Comparison of ENCODE assay signal across 19 cellular contexts in genomic region chr4:168098257-168098717, GRCh38. TPM values are rescaled to one million over a fixed set of nuclear protein-coding genes. Genes with fewer than 3 reads are reported as not detected.
DNase-seq lines count a peak whose midpoint lies in the region; ATAC-seq, FAIRE-seq and TF ChIP-seq lines count a peak whose summit lies in the region.
"Had no signal": no experiment of that assay in that cellular context is flagged by ENCODE, and none has a peak within 500 bp of the region (broad histone marks: within the 10 kb centered on the region; RNA-seq: fewer than 3 reads in every experiment).

No MANE protein-coding gene starts in this region.

- peak in 1 of 2 experiments; percentile 11 for DNase-seq in A549 (ENCODE audit: low read depth in 1 of 2, low spot score in 1 of 2)
- peak; percentile 6 for DNase-seq in HTR-8/SVneo (ENCODE audit: insufficient read length, low spot score)
- peak; percentile 33 for DNase-seq in amniotic stem cell (lab: John Stamatoyannopoulos, UW)
- DNase-seq in hepatocyte (ENCODE audit: low spot score): no peak
- no peak for DNase-seq in T-cell
- DNase-seq in activated CD4-positive, alpha-beta T cell treated with anti-CD3 and anti-CD28 coated beads, Interleukin-2, amount 50 U/mL, for 1 hour: no peak
- DNase-seq: activated CD4-positive, alpha-beta memory T cell treated with anti-CD3 and anti-CD28 coated beads, Interleukin-2, amount 10 ng/mL, durations not matched to agents 7 days and 5 days; CD8-positive, alpha-beta T cell; dorsolateral prefrontal cortex; GF-D8; NCI-H2107; nephron progenitor cell; retina; SIG-M5 had no signal

- no peaks in the 10 kb centered on the region for H3K9me2 ChIP-seq in hepatocyte (replicated peaks; ENCODE audit: insufficient read depth)

- no peaks in the 10 kb centered on the region for H4K20me1 ChIP-seq in hepatocyte (ENCODE audit: insufficient read depth, poor library complexity, severe bottlenecking)

- no peak overlapping the region for H3K27ac Mint-ChIP-seq in T-cell
- H3K27ac Mint-ChIP-seq: activated CD4-positive, alpha-beta memory T cell treated with anti-CD3 and anti-CD28 coated beads, Interleukin-2, amount 10 ng/mL, durations not matched to agents 7 days and 5 days; activated T-helper 1 cell treated with anti-CD3 and anti-CD28 coated beads, Interleukin-12 subunit alpha, Interleukin-12 subunit beta, Interleukin-2, Interleukin-4 antibody, amounts not matched to agents 30 ng/mL and 10 ng/mL and 1 ng/mL, durations not matched to agents 14 hours and 24 hours and 36 hours; CD8-positive, alpha-beta T cell; nephron progenitor cell had no signal

- no peaks in the 10 kb centered on the region for H3K27me3 Mint-ChIP-seq in T-cell
- H3K27me3 Mint-ChIP-seq: activated CD4-positive, alpha-beta memory T cell treated with anti-CD3 and anti-CD28 coated beads, Interleukin-2, amount 10 ng/mL, durations not matched to agents 7 days and 5 days had no signal

- H3K4me3 ChIP-seq in A549: no peak overlapping the region
- H3K4me3 ChIP-seq in hepatocyte: no peak overlapping the region
- H3K4me3 ChIP-seq: dorsolateral prefrontal cortex, suprapubic skin had no signal

- no peaks in the 10 kb centered on the region for H3K36me3 Mint-ChIP-seq in T-cell
- H3K36me3 Mint-ChIP-seq: CD8-positive, alpha-beta T cell had no signal

- POLR2A ChIA-PET in A549 (lab: Yijun Ruan, JAX) (interaction anchor here (0.6 kb wide), 2 partner anchors 17 to 40 kb away, joined by 3 to 4 read pairs; no protein-coding TSS in a partner anchor), T-cell (lab: Charles Lee) (no interaction called here)

- H3K4me1 ChIP-seq in A549 (peaks cover 40% of the 10 kb centered on the region), hepatocyte (ENCODE audit: insufficient read depth) (no peaks in the 10 kb centered on the region)
- H3K4me1 ChIP-seq: suprapubic skin had no signal

- no peak for TF ChIP-seq POLR2A in A549 (IDR thresholded peaks at IDR 0.05; ENCODE audit: low read length)

- CTCF ChIA-PET in A549 (lab: Yijun Ruan, JAX) (no interaction called here), T-cell (lab: Charles Lee) (no interaction called here)

- no peak overlapping the region for H3K4me3 Mint-ChIP-seq in T-cell
- H3K4me3 Mint-ChIP-seq: activated CD4-positive, alpha-beta memory T cell treated with anti-CD3 and anti-CD28 coated beads, Interleukin-2, amount 10 ng/mL, durations not matched to agents 7 days and 5 days; activated T-helper 1 cell treated with anti-CD3 and anti-CD28 coated beads, Interleukin-12 subunit alpha, Interleukin-12 subunit beta, Interleukin-2, Interleukin-4 antibody, amounts not matched to agents 30 ng/mL and 10 ng/mL and 1 ng/mL, durations not matched to agents 14 hours and 24 hours and 36 hours; CD8-positive, alpha-beta T cell; nephron progenitor cell had no signal

- TF ChIP-seq EP300 in A549 (IDR thresholded peaks at IDR 0.05): peak; percentile 18 to 65; a peak in 1 of 5 replicates

- TF ChIP-seq RAD21 in A549 (conservative IDR thresholded peaks at IDR 0.05 in 1 of 2, IDR thresholded peaks at IDR 0.05 in 1 of 2): no peak

- no peaks in the 10 kb centered on the region for H3K4me1 Mint-ChIP-seq in T-cell
- H3K4me1 Mint-ChIP-seq: activated CD4-positive, alpha-beta memory T cell treated with anti-CD3 and anti-CD28 coated beads, Interleukin-2, amount 10 ng/mL, durations not matched to agents 7 days and 5 days; nephron progenitor cell had no signal

- H3K4me2 ChIP-seq in A549 (peak overlapping the region; percentile 35), hepatocyte (no peak overlapping the region)

- no peak overlapping the region for H2AFZ ChIP-seq in hepatocyte

- ATAC-seq in A549 (peak; percentile 51 to 55; a peak in 4 of 6 replicates), T-cell (replicated peaks in 1 of 4) (no peak), HG02623 (IDR thresholded peaks at IDR 0.05; ENCODE audit: unreplicated experiment) (no peak), GM18907 (IDR thresholded peaks at IDR 0.05; ENCODE audit: unreplicated experiment) (no peak)
- ATAC-seq: CD8-positive, alpha-beta T cell had no signal

- H3K27ac ChIP-seq in A549 (peak overlapping the region; percentile 19 to 40; a peak in 1 of 6 replicates), hepatocyte (peak overlapping the region; percentile 32)
- H3K27ac ChIP-seq: dorsolateral prefrontal cortex, suprapubic skin had no signal

- no peak for TF ChIP-seq CTCF in A549 (IDR thresholded peaks at IDR 0.05)
- TF ChIP-seq CTCF in hepatocyte (IDR thresholded peaks at IDR 0.05; ENCODE audit: poor library complexity): no peak

- no peaks in the 10 kb centered on the region for H3K79me2 ChIP-seq in hepatocyte

- H3K9me3 ChIP-seq in A549 (peaks cover 8% of the 10 kb centered on the region; the same call in 2 of the 3 replicates), hepatocyte (ENCODE audit: low read depth) (no peaks in the 10 kb centered on the region)
- H3K9me3 ChIP-seq: suprapubic skin had no signal

- FAIRE-seq in A549 (lab: Jason Lieb, UNC): peak; percentile 23
- FAIRE-seq in HTR-8/SVneo (lab: Jason Lieb, UNC): no peak

- H3K27me3 ChIP-seq in hepatocyte: no peaks in the 10 kb centered on the region
- H3K27me3 ChIP-seq: dorsolateral prefrontal cortex, suprapubic skin had no signal

- 0% methylated on average over 1 of the region's 1 CpG for WGBS in A549 (ENCODE audit: missing lambda C conversion rate)
- WGBS in hepatocyte (ENCODE audit: low lambda C conversion rate, missing lambda C conversion rate): 58% methylated on average over 1 of the region's 1 CpG

- H3K36me3 ChIP-seq in hepatocyte (replicated peaks; ENCODE audit: insufficient read depth, low read depth): no peaks in the 10 kb centered on the region
- H3K36me3 ChIP-seq: suprapubic skin had no signal

- H3K9me3 Mint-ChIP-seq in T-cell: peaks cover 0 to 5% (median 3%) of the 10 kb centered on the region in 3 donors
- H3K9me3 Mint-ChIP-seq: activated CD4-positive, alpha-beta memory T cell treated with anti-CD3 and anti-CD28 coated beads, Interleukin-2, amount 10 ng/mL, durations not matched to agents 7 days and 5 days; activated T-helper 1 cell treated with anti-CD3 and anti-CD28 coated beads, Interleukin-12 subunit alpha, Interleukin-12 subunit beta, Interleukin-2, Interleukin-4 antibody, amounts not matched to agents 30 ng/mL and 10 ng/mL and 1 ng/mL, durations not matched to agents 14 hours and 24 hours and 36 hours; nephron progenitor cell had no signal

TF ChIP-seq in A549, 52 proteins besides CTCF, POLR2A, EP300 and RAD21:
- TF ChIP-seq JUNB (IDR thresholded peaks at IDR 0.05) (peak; percentile 90), CEBPB (IDR thresholded peaks at IDR 0.05) (0 out of 4 replicates have a peak, but pooled peaks of 1 of the 2 experiments have one; percentile 6), NR3C1 (IDR thresholded peaks at IDR 0.05) (no peak), FOSL2 (IDR thresholded peaks at IDR 0.05) (peak; percentile 84), FOSL2 (CRISPR knock-in tag; IDR thresholded peaks at IDR 0.05) (peak; percentile 75), GATA3 (IDR thresholded peaks at IDR 0.05; ENCODE audit: borderline replicate concordance) (peak; percentile 30; the same call in 1 of the 2 replicates)
TF ChIP-seq in A549: peak in this region for 4.

RNA-seq across cellular contexts. Expression of gene ANXA10, which starts 6.0 kb away (rescaled TPM):
- polyA plus RNA-seq in A549 (2011; rRNA removed) (1.7 and 1.8 TPM in 2 replicates), A549 (2017; fragmentation: RNase III; extraction: RNeasy Plus Mini Kit Qiagen cat#74134 plus additional on column Dnase treatment) (2.8 to 4.0 TPM (median 3.1 TPM) in 3 replicates), hepatocyte (14.7 and 18.5 TPM in 2 replicates)
- polyA plus RNA-seq in A549 (2012; cell fraction: cytosol; rRNA removed): 0.24 and 0.30 TPM in 2 replicates
- polyA plus RNA-seq in A549 (2012; cell fraction: nucleus; rRNA removed): 0.16 and 0.27 TPM in 2 replicates
- 0.37 TPM in 1 of 2 replicates, not detected in the other for polyA minus RNA-seq in A549 (2011; rRNA and poly(A)+ RNA removed)
- total RNA-seq in hepatocyte (27.4 and 33.4 TPM in 2 replicates), T-cell (not detected)
- total RNA-seq: A673; activated CD4-positive, alpha-beta memory T cell treated with anti-CD3 and anti-CD28 coated beads, Interleukin-2, amount 10 ng/mL, durations not matched to agents 7 days and 5 days; activated T-helper 1 cell treated with anti-CD3 and anti-CD28 coated beads, Interleukin-12 subunit alpha, Interleukin-12 subunit beta, Interleukin-2, Interleukin-4 antibody, amounts not matched to agents 30 ng/mL and 10 ng/mL and 1 ng/mL, durations not matched to agents 14 hours and 24 hours and 36 hours; CD8-positive, alpha-beta T cell; suprapubic skin had no signal

Comparison
In these comparisons a context has a peak if more than half of its experiments do, and no peak if none do; other contexts are left out.
1. ATAC-seq: peak in A549 (2 of 2); none in T-cell (0 of 4), HG02623 (single experiment) and GM18907 (single experiment).
2. DNase-seq: peak in HTR-8/SVneo (single experiment) and amniotic stem cell (single experiment); none in hepatocyte (single experiment), T-cell (0 of 34) and activated CD4-positive, alpha-beta T cell treated with anti-CD3 and anti-CD28 coated beads, Interleukin-2, amount 50 U/mL, for 1 hour (single experiment).
3. RNA of gene ANXA10, which starts 6.0 kb away (total RNA-seq): 27.4 to 33.4 TPM in hepatocyte; not detected in T-cell; every median in the first group is over 10 times any median in the second.